8 cellular contexts compared by ENCODE assay signal in the genomic region with DNA sequence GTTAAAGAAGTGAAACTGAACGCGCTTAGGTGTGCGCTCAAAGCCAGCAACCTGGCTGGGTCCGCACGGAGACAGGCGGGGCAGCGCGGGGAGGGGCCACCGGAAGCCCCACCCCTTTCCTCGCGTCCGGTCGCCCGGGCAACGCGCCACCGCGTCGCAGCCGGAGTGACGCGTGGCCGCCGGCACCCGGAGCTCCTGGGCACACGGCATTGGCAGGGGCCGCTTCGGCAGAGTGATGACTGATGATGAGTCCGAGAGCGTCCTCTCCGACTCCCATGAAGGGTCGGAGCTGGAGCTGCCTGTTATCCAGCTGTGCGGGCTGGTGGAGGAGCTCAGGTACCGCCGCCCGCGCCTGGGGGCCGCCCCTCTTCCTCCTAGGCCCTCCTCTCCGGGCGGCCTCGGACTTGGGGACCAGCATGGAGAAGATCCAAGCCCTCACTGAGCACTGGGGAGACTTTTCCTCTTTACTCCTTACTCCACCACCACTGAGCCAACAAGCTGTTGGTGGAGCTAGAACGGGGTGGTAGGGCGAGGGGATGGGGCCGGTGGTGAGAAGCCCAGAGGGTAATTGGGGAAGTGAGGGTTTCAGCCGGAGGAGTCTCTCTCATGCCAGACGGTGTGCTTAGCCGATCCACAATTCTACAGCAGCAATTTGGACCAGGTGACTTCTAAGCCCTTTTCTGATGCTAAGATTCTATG. TPM values are rescaled to one million over a fixed set of nuclear protein-coding genes. Genes with fewer than 3 reads are reported as not detected.
DNase-seq lines count a peak whose midpoint lies in the region; ATAC-seq and TF ChIP-seq lines count a peak whose summit lies in the region.

No MANE protein-coding gene starts in this region.

- H3K9me3 Mint-ChIP-seq in IgD-negative memory B cell: no peaks in the 10 kb centered on the region

- peaks cover 10% of the 10 kb centered on the region for H3K4me1 ChIP-seq in DOHH2 (ENCODE audit: control insufficient read depth, low read length)
- H3K4me1 ChIP-seq in gastroesophageal sphincter: peaks cover 0 to 20% (median 0%) of the 10 kb centered on the region in 3 donors

- H3K4me3 ChIP-seq in DOHH2 (ENCODE audit: low read length) (peak overlapping the region; percentile 66), gastroesophageal sphincter (peak overlapping the region; percentile 38 to 76)

- 3% methylated on average over 13 of the region's 47 CpGs; no CpG with 5 or more reads in 1 of the 2 donors for WGBS in gastroesophageal sphincter (ENCODE audit: low coverage in 1 of 2), 2 donors

- peak; percentile 86 for ATAC-seq in GM21619 (IDR thresholded peaks at IDR 0.05; ENCODE audit: unreplicated experiment)
- peak; percentile 97 for ATAC-seq in gastroesophageal sphincter

- peak overlapping the region; percentile 84 to 94 (median 89) for H3K4me3 Mint-ChIP-seq in IgD-negative memory B cell

- H3K9me2 ChIP-seq in DOHH2 (replicated peaks; ENCODE audit: control insufficient read depth, low read length): no peaks in the 10 kb centered on the region

- H3K4me1 Mint-ChIP-seq in IgD-negative memory B cell: peaks cover 13 to 18% (median 15%) of the 10 kb centered on the region in 3 donors

- TF ChIP-seq CTCF in DOHH2 (IDR thresholded peaks at IDR 0.05; ENCODE audit: low read depth, low read length, poor library complexity, severe bottlenecking) (no peak), gastroesophageal sphincter (IDR thresholded peaks at IDR 0.05) (no peak)

- TF ChIP-seq EP300 in gastroesophageal sphincter (IDR thresholded peaks at IDR 0.05): no peak

- H3K4me2 ChIP-seq in DOHH2 (ENCODE audit: low read length): peak overlapping the region; percentile 60

- H3K36me3 ChIP-seq in DOHH2 (ENCODE audit: control insufficient read depth, low read length): no peaks in the 10 kb centered on the region
- H3K36me3 ChIP-seq in gastroesophageal sphincter: peaks cover 0 to 2% of the 10 kb centered on the region in 2 donors

- H3K9me3 ChIP-seq in DOHH2 (ENCODE audit: control insufficient read depth, insufficient read depth, low read length): no peaks in the 10 kb centered on the region
- no peaks in the 10 kb centered on the region for H3K9me3 ChIP-seq in gastroesophageal sphincter

- DNase-seq in SHP77 (lab: John Stamatoyannopoulos, UW) (peak; percentile 41 to 75), activated gamma-delta T cell treated with Interleukin-2 at 50 U/mL for 16 hours (peak; percentile 80), nucleus accumbens (lab: John Stamatoyannopoulos, UW) (peak in 55 of 56 donors; percentile 12 to 88 (median 63)), superior temporal gyrus (ENCODE audit: extremely low spot score) (peak; percentile 75)

- no peak for TF ChIP-seq POLR2A in gastroesophageal sphincter (IDR thresholded peaks at IDR 0.05)

- no peaks in the 10 kb centered on the region for H3K36me3 Mint-ChIP-seq in IgD-negative memory B cell

- H3K27me3 Mint-ChIP-seq in IgD-negative memory B cell: no peaks in the 10 kb centered on the region

- no peaks in the 10 kb centered on the region for H3F3A ChIP-seq in DOHH2 (ENCODE audit: control insufficient read depth, insufficient read depth)

- H4K20me1 ChIP-seq in DOHH2 (ENCODE audit: control insufficient read depth, insufficient read depth, low read depth, low read length): no peaks in the 10 kb centered on the region

- H3K27me3 ChIP-seq in DOHH2 (ENCODE audit: control insufficient read depth, low read length): no peaks in the 10 kb centered on the region
- no peaks in the 10 kb centered on the region for H3K27me3 ChIP-seq in gastroesophageal sphincter

- no peak overlapping the region for H3K27ac ChIP-seq in DOHH2 (ENCODE audit: low read depth, low read length)
- peak overlapping the region in 3 of 4 donors; percentile 73 to 80 (median 75) for H3K27ac ChIP-seq in gastroesophageal sphincter

- H3K27ac Mint-ChIP-seq in IgD-negative memory B cell: peak overlapping the region; percentile 70 to 90 (median 88)

- H3K79me2 ChIP-seq in DOHH2 (ENCODE audit: control insufficient read depth, low read length): no peaks in the 10 kb centered on the region

RNA-seq across cellular contexts. Expression of gene PRSS54, which starts 44.9 kb away (rescaled TPM):
- polyA plus RNA-seq in IgD-negative memory B cell: not detected
- not detected for total RNA-seq in gastroesophageal sphincter

RNA-seq across cellular contexts. Expression of gene CSNK2A2, which starts 52.0 kb away (rescaled TPM):
- polyA plus RNA-seq in IgD-negative memory B cell: 10.1 TPM
- 10 to 100 TPM; 34.3 to 54.4 (median 39.0) TPM for total RNA-seq in gastroesophageal sphincter
